Comparison of ENCODE assay signal across 8 cellular contexts in genomic region chr1:43991200-43991475, GRCh38. TPM values are rescaled to one million over a fixed set of nuclear protein-coding genes. Genes with fewer than 3 reads are reported as not detected.
DNase-seq lines count a peak whose midpoint lies in the region; ATAC-seq and TF ChIP-seq lines count a peak whose summit lies in the region.

No MANE protein-coding gene starts in this region.

- TF ChIP-seq POLR2A in heart left ventricle (IDR thresholded peaks at IDR 0.05) = no peak

- H3K4me3 ChIP-seq in heart left ventricle (peak overlapping the region; percentile 58 to 96 (median 66)), astrocyte of the spinal cord (ENCODE audit: low read depth, low read length) (peak overlapping the region; percentile 63), lung (peak overlapping the region; percentile 62), urinary bladder (ENCODE audit: low read depth, low read length) (peak overlapping the region; percentile 69)

- H3K9me3 ChIP-seq in heart left ventricle (no peaks in the 10 kb centered on the region), lung (ENCODE audit: control insufficient read depth in 2 of 2, insufficient read depth in 1 of 2, low read length in 1 of 2) (no peaks in the 10 kb centered on the region)

- H3K36me3 ChIP-seq in heart left ventricle (peaks cover 0 to 3% (median 0%) of the 10 kb centered on the region in 9 donors), lung (ENCODE audit: control insufficient read depth in 2 of 2, insufficient read depth in 2 of 2, low read length in 2 of 2) (peaks cover under 1 to 2% of the 10 kb centered on the region in 2 donors), urinary bladder (ENCODE audit: insufficient read depth) (no peaks in the 10 kb centered on the region)

- ATAC-seq in heart left ventricle (peak in 2 of 4 donors; percentile 32 to 37), Right ventricle myocardium inferior (no peak), lung (ENCODE audit: insufficient read depth, low FRiP score) (no peak), GM21737 (IDR thresholded peaks at IDR 0.05; ENCODE audit: unreplicated experiment) (no peak)

- peak overlapping the region in 11 of 12 donors; percentile 27 to 80 (median 52) for H3K27ac ChIP-seq in heart left ventricle
- H3K27ac ChIP-seq in lung (ENCODE audit: low read depth in 1 of 2, low read length in 1 of 2) = peak overlapping the region; percentile 11 to 85
- peak overlapping the region; percentile 44 for H3K27ac ChIP-seq in urinary bladder (ENCODE audit: low read depth)

- H3K4me1 ChIP-seq in heart left ventricle (peaks cover 0 to 19% (median 9%) of the 10 kb centered on the region in 12 donors), lung (ENCODE audit: control insufficient read depth in 2 of 2, insufficient read depth in 2 of 2, low read length in 2 of 2) (peaks cover 0 to 12% of the 10 kb centered on the region in 2 donors), urinary bladder (ENCODE audit: insufficient read depth) (no peaks in the 10 kb centered on the region)

- WGBS in heart left ventricle, 4 donors = 1 to 3% (median 2%) methylated on average over 6 to 10 of the region's 10 CpGs
- 1% methylated on average over 10 of the region's 10 CpGs for WGBS in lung, 2 donors
- under 1% methylated on average over 10 of the region's 10 CpGs for WGBS in urinary bladder

- in situ Hi-C loops in astrocyte of the spinal cord (cut with HindIII; ENCODE audit: low sequenced_read_pairs) = no loop called here

- H3K27me3 ChIP-seq in heart left ventricle (no peaks in the 10 kb centered on the region), lung (ENCODE audit: control insufficient read depth, insufficient read depth) (no peaks in the 10 kb centered on the region)

- intact Hi-C loops in heart left ventricle (cut with DNase I) (no loop called here), Right ventricle myocardium inferior (cut with DNase I) (no loop called here)

- DNase-seq in heart left ventricle = no peak
- DNase-seq in Right ventricle myocardium inferior (ENCODE audit: missing footprints) = no peak
- DNase-seq in astrocyte of the spinal cord (ENCODE audit: low read depth, low spot score) = no peak
- peak; percentile 41 for DNase-seq in lung (ENCODE audit: low spot score)
- DNase-seq in activated gamma-delta T cell (lab: John Stamatoyannopoulos, UW) = no peak
- DNase-seq in kidney glomerular epithelial cell (lab: John Stamatoyannopoulos, UW) = no peak

- TF ChIP-seq CTCF in heart left ventricle (IDR thresholded peaks at IDR 0.05) (no peak), astrocyte of the spinal cord (IDR thresholded peaks at IDR 0.05; ENCODE audit: low read depth, low read length) (no peak), lung (IDR thresholded peaks at IDR 0.05; ENCODE audit: control extremely low read depth, extremely low read depth) (no peak)

RNA-seq across cellular contexts. Expression of gene CCDC24, which starts 0.3 kb away (rescaled TPM):
- total RNA-seq in heart left ventricle = 1 to 10 TPM in 7 of 9 donors, under 1 TPM in 2; 0.67 to 3.4 (median 1.3) TPM
- 1 to 10 TPM in 1 of 2 donors, under 1 TPM in 1; 0.90 to 1.2 TPM for polyA plus RNA-seq in heart left ventricle
- total RNA-seq in Right ventricle myocardium inferior = 0.89 TPM
- 10 to 100 TPM in 1 of 2 donors, 1 to 10 TPM in 1; 9.9 to 20.1 TPM for total RNA-seq in lung
- polyA plus RNA-seq in lung = 10 to 100 TPM; 11.2 to 15.3 TPM
- 2.8 TPM for total RNA-seq in urinary bladder
- 7.2 TPM for polyA plus RNA-seq in urinary bladder

RNA-seq across cellular contexts. Expression of gene B4GALT2, which starts 12.1 kb away (rescaled TPM):
- 10 to 100 TPM; 26.8 to 65.0 (median 40.2) TPM for total RNA-seq in heart left ventricle
- 10 to 100 TPM; 29.2 to 65.7 TPM for polyA plus RNA-seq in heart left ventricle
- 39.1 TPM for total RNA-seq in Right ventricle myocardium inferior
- 10 to 100 TPM; 13.6 to 40.9 TPM for total RNA-seq in lung
- polyA plus RNA-seq in lung = 10 to 100 TPM; 28.9 to 32.2 TPM
- 35.2 TPM for total RNA-seq in urinary bladder
- polyA plus RNA-seq in urinary bladder = 55.9 TPM

RNA-seq across cellular contexts. Expression of gene ATP6V0B, which starts 16.4 kb away (rescaled TPM):
- total RNA-seq in heart left ventricle (100 to 1,000 TPM in 3 of 9 donors, 10 to 100 TPM in 6; 71.4 to 140 (median 93.2) TPM), Right ventricle myocardium inferior (84.5 TPM), lung (100 to 1,000 TPM in 1 of 2 donors, 10 to 100 TPM in 1; 71.2 to 192 TPM), urinary bladder (44.4 TPM)
- polyA plus RNA-seq in heart left ventricle (100 to 1,000 TPM in 1 of 2 donors, 10 to 100 TPM in 1; 84.7 to 235 TPM), lung (100 to 1,000 TPM; 373 to 484 TPM), urinary bladder (120 TPM)

RNA-seq across cellular contexts. Expression of gene DPH2, which starts 21.3 kb away (rescaled TPM):
- total RNA-seq in heart left ventricle = 10 to 100 TPM; 13.2 to 36.7 (median 14.7) TPM
- 10 to 100 TPM in 1 of 2 donors, 1 to 10 TPM in 1; 8.0 to 65.6 TPM for polyA plus RNA-seq in heart left ventricle
- 14.8 TPM for total RNA-seq in Right ventricle myocardium inferior
- 10 to 100 TPM; 17.1 to 25.5 TPM for total RNA-seq in lung
- polyA plus RNA-seq in lung = 10 to 100 TPM; 11.6 to 28.5 TPM
- 7.8 TPM for total RNA-seq in urinary bladder
- polyA plus RNA-seq in urinary bladder = 21.7 TPM

RNA-seq across cellular contexts. Expression of gene SLC6A9, which starts 40.1 kb away (rescaled TPM):
- total RNA-seq in heart left ventricle = 1 to 10 TPM in 6 of 9 donors, under 1 TPM in 3; 0.83 to 2.4 (median 1.1) TPM
- polyA plus RNA-seq in heart left ventricle = 1 to 10 TPM in 1 of 2 donors, under 1 TPM in 1; 0.61 to 2.0 TPM
- total RNA-seq in Right ventricle myocardium inferior = 1.5 TPM
- total RNA-seq in lung = 10 to 100 TPM in 1 of 2 donors, 1 to 10 TPM in 1; 9.8 to 29.9 TPM
- 1 to 10 TPM; 8.7 to 8.9 TPM for polyA plus RNA-seq in lung
- 6.1 TPM for total RNA-seq in urinary bladder
- polyA plus RNA-seq in urinary bladder = 19.8 TPM
